ENCODE assay signal across 1 cellular context in the genomic region with DNA sequence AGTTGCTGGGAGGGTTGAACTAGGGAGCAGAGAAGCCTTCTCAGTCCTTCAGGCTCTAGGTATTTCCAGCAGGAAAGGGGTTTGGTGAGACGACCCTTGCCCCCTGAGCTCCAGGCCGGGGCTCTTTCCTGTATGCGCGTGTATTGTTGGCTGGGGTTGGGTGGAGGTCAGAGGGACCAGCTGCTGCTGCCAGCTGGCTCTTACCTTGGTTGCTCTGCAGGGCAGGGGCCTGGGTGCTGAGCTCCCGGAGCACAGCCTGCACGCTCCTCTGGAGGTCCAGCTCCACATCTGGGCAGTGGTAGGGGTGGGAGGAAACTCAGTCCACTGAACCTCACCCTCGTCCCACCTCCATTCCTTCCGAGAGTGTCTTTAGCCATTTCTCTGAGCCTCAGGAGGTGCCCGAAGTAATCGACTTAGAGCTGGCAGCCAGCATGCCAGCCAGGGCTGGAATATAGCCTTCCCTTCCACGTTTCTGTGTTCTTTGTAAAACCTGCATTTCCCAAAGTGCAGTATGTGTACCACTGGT.
TF ChIP-seq lines count a peak whose summit lies in the region.

No MANE protein-coding gene starts in this region.

TF ChIP-seq in H1, 55 proteins besides CTCF, POLR2A, EP300 and RAD21 (continued from another document):
- no peak for TF ChIP-seq CHD1 (IDR thresholded peaks at IDR 0.05; ENCODE audit: low read depth, low read length)
- TF ChIP-seq BCL11A (IDR thresholded peaks at IDR 0.05; ENCODE audit: low read depth in 2 of 2, low read length in 2 of 2) = no peak
- no peak for TF ChIP-seq EZH2 (IDR thresholded peaks at IDR 0.05; ENCODE audit: low read depth, low read length, severe bottlenecking)
- no peak for TF ChIP-seq RBBP5 (IDR thresholded peaks at IDR 0.05; ENCODE audit: borderline replicate concordance, low read depth, low read length)
- no peak for TF ChIP-seq TEAD4 (IDR thresholded peaks at IDR 0.05; ENCODE audit: low read depth, low read length)
